In the genomic region with DNA sequence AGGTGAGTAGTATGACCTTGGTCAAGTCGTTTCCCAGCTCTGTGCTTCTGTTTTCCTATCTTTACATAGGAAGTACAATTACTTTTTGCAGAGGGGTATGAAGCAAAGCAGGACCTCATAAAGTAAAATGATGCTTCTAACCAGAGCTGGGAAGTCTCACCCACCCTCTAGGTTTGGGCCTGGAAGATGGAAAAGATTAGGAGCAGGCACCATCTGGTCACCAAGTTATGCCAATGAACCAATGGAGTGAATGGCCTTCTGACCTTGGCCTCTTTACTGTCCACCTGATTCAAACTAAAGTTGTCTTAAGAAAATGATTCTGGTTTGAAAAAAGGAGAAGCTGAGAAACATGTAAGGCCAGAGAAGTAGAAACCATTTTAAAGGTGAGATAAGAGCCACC, we compare ENCODE assay signal across 6 cellular contexts.
"Had no signal": no experiment of that assay in that cellular context is flagged by ENCODE, and none has a peak within 500 bp of the region (broad histone marks: within the 10 kb centered on the region; RNA-seq: fewer than 3 reads in every experiment).

No MANE protein-coding gene starts in this region.

- H3K4me2 ChIP-seq: GM23338 had no signal

- ATAC-seq: GM23338, HepG2 had no signal

- FAIRE-seq: H1, H54, HepG2 had no signal

- H2AFZ ChIP-seq: GM23338 had no signal

- DNase-seq: H9, HCEC 1CT had no signal

- H3K4me3 ChIP-seq: GM23338 had no signal
